Comparison of ENCODE assay signal across 1 cellular context in the genomic region with DNA sequence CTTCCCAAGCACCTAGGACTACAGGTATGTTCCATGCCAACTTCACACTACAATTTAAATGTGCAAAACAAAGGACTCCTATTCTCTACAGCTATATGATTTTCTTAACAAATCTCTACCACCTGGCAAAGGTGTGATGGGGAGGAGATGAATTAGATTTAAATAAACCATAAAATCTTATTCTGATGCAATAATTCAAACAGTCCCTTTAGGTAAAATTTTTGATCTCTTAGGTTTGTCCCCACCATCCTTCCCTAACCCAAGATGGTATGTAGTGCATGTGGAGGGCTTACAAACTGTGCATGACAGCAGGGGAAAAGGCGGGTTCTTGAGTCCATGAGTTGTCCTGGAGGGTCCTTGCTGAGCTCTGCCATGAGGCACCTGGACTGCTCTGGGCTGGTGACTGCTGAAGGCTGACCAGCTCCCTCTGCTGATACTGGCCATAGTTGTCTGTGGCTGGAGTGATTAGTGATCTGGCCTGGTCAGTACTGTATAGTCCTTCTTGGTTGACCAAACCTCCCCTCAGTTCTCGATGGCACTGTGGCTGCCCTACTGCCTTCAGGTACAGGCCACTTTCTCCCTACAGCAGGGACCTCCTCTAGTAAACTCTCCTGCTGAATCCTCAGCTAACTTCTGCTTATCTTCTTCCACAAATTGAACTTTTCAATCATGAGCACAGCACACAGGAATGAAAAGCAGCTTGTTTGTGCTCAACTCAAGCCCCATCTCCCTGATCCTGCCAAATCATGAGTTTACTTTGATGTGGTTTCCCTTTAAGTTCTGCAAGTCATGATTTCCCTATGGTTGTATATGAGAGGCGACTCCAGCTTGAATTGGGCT.
TF ChIP-seq lines count a peak whose summit lies in the region.

No MANE protein-coding gene starts in this region.

TF ChIP-seq in K562, 482 proteins besides CTCF, POLR2A, EP300 and RAD21 (continued from another document and continues in another):
- TF ChIP-seq HBP1 (CRISPR knock-in tag; IDR thresholded peaks at IDR 0.05) (no peak), SMARCB1 (IDR thresholded peaks at IDR 0.05; ENCODE audit: insufficient read length, low read depth) (no peak), RNF2 (IDR thresholded peaks at IDR 0.05) (no peak), ETV5 (CRISPR knock-in tag; IDR thresholded peaks at IDR 0.05; ENCODE audit: low read depth) (no peak), RNF219 (CRISPR knock-in tag; IDR thresholded peaks at IDR 0.05) (no peak), CEBPB (tag; IDR thresholded peaks at IDR 0.05) (peak; percentile 54), ZNF583 (CRISPR knock-in tag; IDR thresholded peaks at IDR 0.05) (no peak), NR4A1 (CRISPR knock-in tag; IDR thresholded peaks at IDR 0.05) (no peak), NR4A1 (tag; IDR thresholded peaks at IDR 0.05) (0 out of 2 replicates have a peak, but pooled peaks have one; percentile 22), RB1 (IDR thresholded peaks at IDR 0.05; ENCODE audit: low read depth) (0 out of 2 replicates have a peak, but pooled peaks have one; percentile 21), HMG20A (CRISPR knock-in tag; conservative IDR thresholded peaks at IDR 0.05) (no peak), L3MBTL2 (IDR thresholded peaks at IDR 0.05) (peak; percentile 53; the same call in 1 of the 2 replicates), SMARCE1 (IDR thresholded peaks at IDR 0.05) (peak; percentile 84), HCFC1 (IDR thresholded peaks at IDR 0.05; ENCODE audit: low read depth, low read length) (no peak), HDAC2 (IDR thresholded peaks at IDR 0.05) (peak; percentile 96), DIDO1 (tag; IDR thresholded peaks at IDR 0.05; ENCODE audit: low read depth) (no peak), EHMT2 (IDR thresholded peaks at IDR 0.05) (no peak; the same call in 1 of the 2 replicates), MECOM (CRISPR knock-in tag; IDR thresholded peaks at IDR 0.05) (no peak), BRD4 (IDR thresholded peaks at IDR 0.05) (no peak), FOXJ2 (tag; IDR thresholded peaks at IDR 0.05) (0 out of 2 replicates have a peak, but pooled peaks have one; percentile 32), NFRKB (IDR thresholded peaks at IDR 0.05; ENCODE audit: low read depth) (peak; percentile 59; the same call in 1 of the 2 replicates), ZNF282 (CRISPR knock-in tag; IDR thresholded peaks at IDR 0.05) (no peak), PHB2 (IDR thresholded peaks at IDR 0.05; ENCODE audit: low read depth) (no peak), TAF15 (IDR thresholded peaks at IDR 0.05; ENCODE audit: low read depth, low read length) (no peak), ASH1L (IDR thresholded peaks at IDR 0.05; ENCODE audit: borderline replicate concordance, low read depth, partially characterized antibody) (no peak), ZNF551 (CRISPR knock-in tag; IDR thresholded peaks at IDR 0.05) (no peak), ZNF280A (IDR thresholded peaks at IDR 0.05; ENCODE audit: low read depth, partially characterized antibody) (no peak), CHD2 (IDR thresholded peaks at IDR 0.05; ENCODE audit: low read depth, low read length) (no peak), FOXK2 (conservative IDR thresholded peaks at IDR 0.05 in 1 of 2, IDR thresholded peaks at IDR 0.05 in 1 of 2; ENCODE audit: low read depth in 2 of 2) (peak; percentile 39 to 42; a peak in 2 of 4 replicates), NBN (IDR thresholded peaks at IDR 0.05; ENCODE audit: low read depth) (peak; percentile 78), ZNF444 (CRISPR knock-in tag; IDR thresholded peaks at IDR 0.05) (no peak), ZFP36 (IDR thresholded peaks at IDR 0.05; ENCODE audit: low read depth, low read length, partially characterized antibody) (peak; percentile 78), ZNF3 (CRISPR knock-in tag; IDR thresholded peaks at IDR 0.05) (no peak), ZNF699 (CRISPR knock-in tag; IDR thresholded peaks at IDR 0.05; ENCODE audit: insufficient replicate concordance) (no peak), SAP30 (IDR thresholded peaks at IDR 0.05; ENCODE audit: borderline replicate concordance, insufficient read depth, low read depth, low read length, poor library complexity, severe bottlenecking) (no peak), ATF7 (IDR thresholded peaks at IDR 0.05) (peak; percentile 62), SMAD2 (IDR thresholded peaks at IDR 0.05; ENCODE audit: low read depth, low read length) (no peak), C11orf30 (IDR thresholded peaks at IDR 0.05; ENCODE audit: low read depth) (peak; percentile 96), CBFA2T3 (IDR thresholded peaks at IDR 0.05) (peak; percentile 86), TAF1 (IDR thresholded peaks at IDR 0.05; ENCODE audit: control insufficient read depth, extremely low read depth, insufficient read depth, low read length, severe bottlenecking) (no peak), ZNF253 (CRISPR knock-in tag; conservative IDR thresholded peaks at IDR 0.05) (no peak), STAT5A (IDR thresholded peaks at IDR 0.05; ENCODE audit: borderline replicate concordance, low read length) (peak; percentile 40; the same call in 1 of the 2 replicates), PPARD (CRISPR knock-in tag; IDR thresholded peaks at IDR 0.05) (no peak), MNT (conservative IDR thresholded peaks at IDR 0.05) (0 out of 4 replicates have a peak, but pooled peaks of 1 of the 2 experiments have one; percentile 39)
- TF ChIP-seq, protein P1, sequence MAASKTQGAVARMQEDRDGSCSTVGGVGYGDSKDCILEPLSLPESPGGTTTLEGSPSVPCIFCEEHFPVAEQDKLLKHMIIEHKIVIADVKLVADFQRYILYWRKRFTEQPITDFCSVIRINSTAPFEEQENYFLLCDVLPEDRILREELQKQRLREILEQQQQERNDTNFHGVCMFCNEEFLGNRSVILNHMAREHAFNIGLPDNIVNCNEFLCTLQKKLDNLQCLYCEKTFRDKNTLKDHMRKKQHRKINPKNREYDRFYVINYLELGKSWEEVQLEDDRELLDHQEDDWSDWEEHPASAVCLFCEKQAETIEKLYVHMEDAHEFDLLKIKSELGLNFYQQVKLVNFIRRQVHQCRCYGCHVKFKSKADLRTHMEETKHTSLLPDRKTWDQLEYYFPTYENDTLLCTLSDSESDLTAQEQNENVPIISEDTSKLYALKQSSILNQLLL (CRISPR knock-in tag; IDR thresholded peaks at IDR 0.05; ENCODE audit: borderline replicate concordance) = no peak
- TF ChIP-seq, protein P2, sequence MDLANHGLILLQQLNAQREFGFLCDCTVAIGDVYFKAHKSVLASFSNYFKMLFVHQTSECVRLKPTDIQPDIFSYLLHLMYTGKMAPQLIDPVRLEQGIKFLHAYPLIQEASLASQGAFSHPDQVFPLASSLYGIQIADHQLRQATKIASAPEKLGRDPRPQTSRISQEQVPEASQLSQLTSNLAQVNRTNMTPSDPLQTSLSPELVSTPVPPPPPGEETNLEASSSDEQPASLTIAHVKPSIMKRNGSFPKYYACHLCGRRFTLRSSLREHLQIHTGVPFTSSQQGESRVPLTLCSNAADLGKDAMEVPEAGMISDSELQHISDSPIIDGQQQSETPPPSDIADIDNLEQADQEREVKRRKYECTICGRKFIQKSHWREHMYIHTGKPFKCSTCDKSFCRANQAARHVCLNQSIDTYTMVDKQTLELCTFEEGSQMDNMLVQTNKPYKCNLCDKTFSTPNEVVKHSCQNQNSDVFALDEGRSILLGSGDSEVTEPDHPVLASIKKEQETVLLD (IDR thresholded peaks at IDR 0.05) = no peak
- TF ChIP-seq, protein P3, sequence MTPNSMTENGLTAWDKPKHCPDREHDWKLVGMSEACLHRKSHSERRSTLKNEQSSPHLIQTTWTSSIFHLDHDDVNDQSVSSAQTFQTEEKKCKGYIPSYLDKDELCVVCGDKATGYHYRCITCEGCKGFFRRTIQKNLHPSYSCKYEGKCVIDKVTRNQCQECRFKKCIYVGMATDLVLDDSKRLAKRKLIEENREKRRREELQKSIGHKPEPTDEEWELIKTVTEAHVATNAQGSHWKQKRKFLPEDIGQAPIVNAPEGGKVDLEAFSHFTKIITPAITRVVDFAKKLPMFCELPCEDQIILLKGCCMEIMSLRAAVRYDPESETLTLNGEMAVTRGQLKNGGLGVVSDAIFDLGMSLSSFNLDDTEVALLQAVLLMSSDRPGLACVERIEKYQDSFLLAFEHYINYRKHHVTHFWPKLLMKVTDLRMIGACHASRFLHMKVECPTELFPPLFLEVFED (CRISPR knock-in tag; conservative IDR thresholded peaks at IDR 0.05) = no peak
- TF ChIP-seq, protein P4, sequence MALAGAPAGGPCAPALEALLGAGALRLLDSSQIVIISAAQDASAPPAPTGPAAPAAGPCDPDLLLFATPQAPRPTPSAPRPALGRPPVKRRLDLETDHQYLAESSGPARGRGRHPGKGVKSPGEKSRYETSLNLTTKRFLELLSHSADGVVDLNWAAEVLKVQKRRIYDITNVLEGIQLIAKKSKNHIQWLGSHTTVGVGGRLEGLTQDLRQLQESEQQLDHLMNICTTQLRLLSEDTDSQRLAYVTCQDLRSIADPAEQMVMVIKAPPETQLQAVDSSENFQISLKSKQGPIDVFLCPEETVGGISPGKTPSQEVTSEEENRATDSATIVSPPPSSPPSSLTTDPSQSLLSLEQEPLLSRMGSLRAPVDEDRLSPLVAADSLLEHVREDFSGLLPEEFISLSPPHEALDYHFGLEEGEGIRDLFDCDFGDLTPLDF (CRISPR knock-in tag; IDR thresholded peaks at IDR 0.05) = no peak
- TF ChIP-seq, protein P5, sequence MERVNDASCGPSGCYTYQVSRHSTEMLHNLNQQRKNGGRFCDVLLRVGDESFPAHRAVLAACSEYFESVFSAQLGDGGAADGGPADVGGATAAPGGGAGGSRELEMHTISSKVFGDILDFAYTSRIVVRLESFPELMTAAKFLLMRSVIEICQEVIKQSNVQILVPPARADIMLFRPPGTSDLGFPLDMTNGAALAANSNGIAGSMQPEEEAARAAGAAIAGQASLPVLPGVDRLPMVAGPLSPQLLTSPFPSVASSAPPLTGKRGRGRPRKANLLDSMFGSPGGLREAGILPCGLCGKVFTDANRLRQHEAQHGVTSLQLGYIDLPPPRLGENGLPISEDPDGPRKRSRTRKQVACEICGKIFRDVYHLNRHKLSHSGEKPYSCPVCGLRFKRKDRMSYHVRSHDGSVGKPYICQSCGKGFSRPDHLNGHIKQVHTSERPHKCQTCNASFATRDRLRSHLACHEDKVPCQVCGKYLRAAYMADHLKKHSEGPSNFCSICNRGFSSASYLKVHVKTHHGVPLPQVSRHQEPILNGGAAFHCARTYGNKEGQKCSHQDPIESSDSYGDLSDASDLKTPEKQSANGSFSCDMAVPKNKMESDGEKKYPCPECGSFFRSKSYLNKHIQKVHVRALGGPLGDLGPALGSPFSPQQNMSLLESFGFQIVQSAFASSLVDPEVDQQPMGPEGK (CRISPR knock-in tag; IDR thresholded peaks at IDR 0.05; ENCODE audit: borderline replicate concordance) = no peak
